In the genomic region with DNA sequence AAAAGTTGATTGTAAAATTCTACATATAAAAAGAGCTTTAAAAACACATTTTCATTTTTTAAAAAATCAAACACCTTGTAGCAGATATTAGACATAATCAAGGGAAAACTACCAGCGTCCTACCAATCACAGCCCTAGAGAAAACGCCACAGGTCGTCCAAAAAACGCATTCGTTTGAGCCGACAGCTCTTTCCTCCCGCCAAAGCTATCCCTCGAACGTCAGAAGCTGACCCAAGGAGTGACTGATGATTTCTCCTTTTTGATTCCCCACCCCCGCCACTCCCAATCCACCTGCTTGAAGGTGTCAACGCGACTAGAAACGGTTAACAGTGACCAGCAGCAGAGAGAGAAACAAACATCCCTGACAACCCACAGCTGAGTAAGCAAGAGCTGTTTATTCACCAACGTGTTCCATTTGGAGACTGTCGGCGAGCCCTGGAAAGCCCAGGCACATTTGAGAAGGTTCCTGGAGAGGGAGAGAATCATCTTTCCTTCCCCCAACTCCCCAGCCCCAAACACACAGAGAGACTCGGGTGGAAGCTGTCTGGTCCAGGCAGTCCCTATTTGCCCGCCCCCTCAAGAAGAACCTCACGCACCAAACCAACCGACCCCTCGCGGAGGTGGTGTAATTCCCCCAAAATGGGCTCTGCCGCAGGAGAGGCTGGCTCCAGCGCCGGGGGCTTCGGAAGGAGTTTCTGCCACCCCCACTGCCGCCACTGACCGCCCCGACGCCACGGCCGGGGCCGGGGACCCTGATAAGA, we compare ENCODE assay signal across 1 cellular context.
TF ChIP-seq lines count a peak whose summit lies in the region.

No MANE protein-coding gene starts in this region.

TF ChIP-seq in K562, 482 proteins besides CTCF, POLR2A, EP300 and RAD21 (continued from another document and continues in another):
- TF ChIP-seq, protein P1, sequence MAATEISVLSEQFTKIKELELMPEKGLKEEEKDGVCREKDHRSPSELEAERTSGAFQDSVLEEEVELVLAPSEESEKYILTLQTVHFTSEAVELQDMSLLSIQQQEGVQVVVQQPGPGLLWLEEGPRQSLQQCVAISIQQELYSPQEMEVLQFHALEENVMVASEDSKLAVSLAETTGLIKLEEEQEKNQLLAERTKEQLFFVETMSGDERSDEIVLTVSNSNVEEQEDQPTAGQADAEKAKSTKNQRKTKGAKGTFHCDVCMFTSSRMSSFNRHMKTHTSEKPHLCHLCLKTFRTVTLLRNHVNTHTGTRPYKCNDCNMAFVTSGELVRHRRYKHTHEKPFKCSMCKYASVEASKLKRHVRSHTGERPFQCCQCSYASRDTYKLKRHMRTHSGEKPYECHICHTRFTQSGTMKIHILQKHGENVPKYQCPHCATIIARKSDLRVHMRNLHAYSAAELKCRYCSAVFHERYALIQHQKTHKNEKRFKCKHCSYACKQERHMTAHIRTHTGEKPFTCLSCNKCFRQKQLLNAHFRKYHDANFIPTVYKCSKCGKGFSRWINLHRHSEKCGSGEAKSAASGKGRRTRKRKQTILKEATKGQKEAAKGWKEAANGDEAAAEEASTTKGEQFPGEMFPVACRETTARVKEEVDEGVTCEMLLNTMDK (IDR thresholded peaks at IDR 0.05; ENCODE audit: borderline replicate concordance, insufficient read depth, low read depth, low read length, poor library complexity, severe bottlenecking) = no peak
- TF ChIP-seq, protein P2, sequence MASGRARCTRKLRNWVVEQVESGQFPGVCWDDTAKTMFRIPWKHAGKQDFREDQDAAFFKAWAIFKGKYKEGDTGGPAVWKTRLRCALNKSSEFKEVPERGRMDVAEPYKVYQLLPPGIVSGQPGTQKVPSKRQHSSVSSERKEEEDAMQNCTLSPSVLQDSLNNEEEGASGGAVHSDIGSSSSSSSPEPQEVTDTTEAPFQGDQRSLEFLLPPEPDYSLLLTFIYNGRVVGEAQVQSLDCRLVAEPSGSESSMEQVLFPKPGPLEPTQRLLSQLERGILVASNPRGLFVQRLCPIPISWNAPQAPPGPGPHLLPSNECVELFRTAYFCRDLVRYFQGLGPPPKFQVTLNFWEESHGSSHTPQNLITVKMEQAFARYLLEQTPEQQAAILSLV (tag; IDR thresholded peaks at IDR 0.05) = no peak
- TF ChIP-seq NFIX (CRISPR knock-in tag; IDR thresholded peaks at IDR 0.05; ENCODE audit: low read depth) (no peak), L3MBTL2 (IDR thresholded peaks at IDR 0.05) (0 out of 2 replicates have a peak, but pooled peaks have one; percentile 7), CEBPZ (IDR thresholded peaks at IDR 0.05; ENCODE audit: borderline replicate concordance, low read depth, low read length) (no peak), ZNF146 (CRISPR knock-in tag; IDR thresholded peaks at IDR 0.05; ENCODE audit: unreplicated experiment) (no peak), MEIS2 (IDR thresholded peaks at IDR 0.05; ENCODE audit: partially characterized antibody) (peak; percentile 68), ZNF316 (IDR thresholded peaks at IDR 0.05) (no peak), THRB (CRISPR knock-in tag; conservative IDR thresholded peaks at IDR 0.05) (no peak), LEF1 (IDR thresholded peaks at IDR 0.05) (0 out of 2 replicates have a peak, but pooled peaks have one; percentile 19), NONO (IDR thresholded peaks at IDR 0.05; ENCODE audit: low read depth in 2 of 2, low read length in 1 of 2) (no peak), HDAC1 (IDR thresholded peaks at IDR 0.05) (0 out of 4 replicates have a peak, but pooled peaks of 1 of the 2 experiments have one; percentile 10), NR2F6 (CRISPR knock-in tag; IDR thresholded peaks at IDR 0.05) (no peak), XRCC3 (IDR thresholded peaks at IDR 0.05) (no peak), SAP30 (IDR thresholded peaks at IDR 0.05; ENCODE audit: borderline replicate concordance, insufficient read depth, low read depth, low read length, poor library complexity, severe bottlenecking) (peak; percentile 58), RCOR1 (IDR thresholded peaks at IDR 0.05; ENCODE audit: borderline replicate concordance in 1 of 2, low read depth in 2 of 2, low read length in 2 of 2) (no peak), MEF2A (IDR thresholded peaks at IDR 0.05; ENCODE audit: control insufficient read depth, low read depth, low read length) (no peak), ZNF407 (IDR thresholded peaks at IDR 0.05; ENCODE audit: low read depth) (no peak), SMARCC2 (IDR thresholded peaks at IDR 0.05; ENCODE audit: low read depth) (no peak), MCM2 (IDR thresholded peaks at IDR 0.05; ENCODE audit: low read depth) (no peak), RFX7 (CRISPR knock-in tag; IDR thresholded peaks at IDR 0.05) (no peak)
- TF ChIP-seq, protein P3, sequence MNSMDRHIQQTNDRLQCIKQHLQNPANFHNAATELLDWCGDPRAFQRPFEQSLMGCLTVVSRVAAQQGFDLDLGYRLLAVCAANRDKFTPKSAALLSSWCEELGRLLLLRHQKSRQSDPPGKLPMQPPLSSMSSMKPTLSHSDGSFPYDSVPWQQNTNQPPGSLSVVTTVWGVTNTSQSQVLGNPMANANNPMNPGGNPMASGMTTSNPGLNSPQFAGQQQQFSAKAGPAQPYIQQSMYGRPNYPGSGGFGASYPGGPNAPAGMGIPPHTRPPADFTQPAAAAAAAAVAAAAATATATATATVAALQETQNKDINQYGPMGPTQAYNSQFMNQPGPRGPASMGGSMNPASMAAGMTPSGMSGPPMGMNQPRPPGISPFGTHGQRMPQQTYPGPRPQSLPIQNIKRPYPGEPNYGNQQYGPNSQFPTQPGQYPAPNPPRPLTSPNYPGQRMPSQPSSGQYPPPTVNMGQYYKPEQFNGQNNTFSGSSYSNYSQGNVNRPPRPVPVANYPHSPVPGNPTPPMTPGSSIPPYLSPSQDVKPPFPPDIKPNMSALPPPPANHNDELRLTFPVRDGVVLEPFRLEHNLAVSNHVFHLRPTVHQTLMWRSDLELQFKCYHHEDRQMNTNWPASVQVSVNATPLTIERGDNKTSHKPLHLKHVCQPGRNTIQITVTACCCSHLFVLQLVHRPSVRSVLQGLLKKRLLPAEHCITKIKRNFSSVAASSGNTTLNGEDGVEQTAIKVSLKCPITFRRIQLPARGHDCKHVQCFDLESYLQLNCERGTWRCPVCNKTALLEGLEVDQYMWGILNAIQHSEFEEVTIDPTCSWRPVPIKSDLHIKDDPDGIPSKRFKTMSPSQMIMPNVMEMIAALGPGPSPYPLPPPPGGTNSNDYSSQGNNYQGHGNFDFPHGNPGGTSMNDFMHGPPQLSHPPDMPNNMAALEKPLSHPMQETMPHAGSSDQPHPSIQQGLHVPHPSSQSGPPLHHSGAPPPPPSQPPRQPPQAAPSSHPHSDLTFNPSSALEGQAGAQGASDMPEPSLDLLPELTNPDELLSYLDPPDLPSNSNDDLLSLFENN (IDR thresholded peaks at IDR 0.05; ENCODE audit: low read depth in 2 of 2, low read length in 2 of 2) = no peak
- TF ChIP-seq, protein P4, sequence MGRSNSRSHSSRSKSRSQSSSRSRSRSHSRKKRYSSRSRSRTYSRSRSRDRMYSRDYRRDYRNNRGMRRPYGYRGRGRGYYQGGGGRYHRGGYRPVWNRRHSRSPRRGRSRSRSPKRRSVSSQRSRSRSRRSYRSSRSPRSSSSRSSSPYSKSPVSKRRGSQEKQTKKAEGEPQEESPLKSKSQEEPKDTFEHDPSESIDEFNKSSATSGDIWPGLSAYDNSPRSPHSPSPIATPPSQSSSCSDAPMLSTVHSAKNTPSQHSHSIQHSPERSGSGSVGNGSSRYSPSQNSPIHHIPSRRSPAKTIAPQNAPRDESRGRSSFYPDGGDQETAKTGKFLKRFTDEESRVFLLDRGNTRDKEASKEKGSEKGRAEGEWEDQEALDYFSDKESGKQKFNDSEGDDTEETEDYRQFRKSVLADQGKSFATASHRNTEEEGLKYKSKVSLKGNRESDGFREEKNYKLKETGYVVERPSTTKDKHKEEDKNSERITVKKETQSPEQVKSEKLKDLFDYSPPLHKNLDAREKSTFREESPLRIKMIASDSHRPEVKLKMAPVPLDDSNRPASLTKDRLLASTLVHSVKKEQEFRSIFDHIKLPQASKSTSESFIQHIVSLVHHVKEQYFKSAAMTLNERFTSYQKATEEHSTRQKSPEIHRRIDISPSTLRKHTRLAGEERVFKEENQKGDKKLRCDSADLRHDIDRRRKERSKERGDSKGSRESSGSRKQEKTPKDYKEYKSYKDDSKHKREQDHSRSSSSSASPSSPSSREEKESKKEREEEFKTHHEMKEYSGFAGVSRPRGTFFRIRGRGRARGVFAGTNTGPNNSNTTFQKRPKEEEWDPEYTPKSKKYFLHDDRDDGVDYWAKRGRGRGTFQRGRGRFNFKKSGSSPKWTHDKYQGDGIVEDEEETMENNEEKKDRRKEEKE (IDR thresholded peaks at IDR 0.05; ENCODE audit: borderline replicate concordance in 1 of 2, control insufficient read depth in 1 of 2, low read depth in 2 of 2, low read length in 1 of 2) = no peak
